ENCODE assay signal across 8 cellular contexts in genomic region chr17:45221081-45221996, GRCh38. TPM values are rescaled to one million over a fixed set of nuclear protein-coding genes. Genes with fewer than 3 reads are reported as not detected.
DNase-seq lines count a peak whose midpoint lies in the region; ATAC-seq, FAIRE-seq and TF ChIP-seq lines count a peak whose summit lies in the region.

Gene FMNL1, plus strand, starts transcription at chr17:45221885. Its CDS starts 240 bp downstream, at chr17:45222125.

- H3K79me2 ChIP-seq in OCI-LY3 (ENCODE audit: low read length): peaks cover 50% of the 10 kb centered on the region

- peak within 1 kb of the TSS; percentile 100 for H3K4me3 ChIP-seq in OCI-LY3 (ENCODE audit: low read length)

- no peak for TF ChIP-seq CTCF in OCI-LY3 (IDR thresholded peaks at IDR 0.05; ENCODE audit: low read depth, low read length)

- H3K9ac ChIP-seq in OCI-LY3 (ENCODE audit: low read length): peak within 1 kb of the TSS; percentile 100

- no peak for FAIRE-seq in GM19239 (lab: Jason Lieb, UNC)

- no peaks in the 10 kb centered on the region for H4K20me1 ChIP-seq in OCI-LY3 (ENCODE audit: insufficient read depth, low read length)

- H3K4me2 ChIP-seq in OCI-LY3 (ENCODE audit: low read length): peak within 1 kb of the TSS; percentile 99

- ATAC-seq in GM18873 (IDR thresholded peaks at IDR 0.05; ENCODE audit: low FRiP score, unreplicated experiment): no peak

- H3K9me3 ChIP-seq in OCI-LY3 (ENCODE audit: insufficient read depth, low read length): no peaks in the 10 kb centered on the region

- DNase-seq in NK-92 treated with Interleukin-12 subunit alpha and Interleukin-12 subunit beta, amount 100 ng/mL, for 24 hours (lab: John Stamatoyannopoulos, UW): peak; percentile 69
- DNase-seq in NK-92 (lab: John Stamatoyannopoulos, UW; ENCODE audit: unreplicated experiment) (no peak), activated gamma-delta T cell treated with Interleukin-2 at 50 U/mL for 16 hours (peak; percentile 70), cardiac septum (ENCODE audit: low spot score) (peak; percentile 94), posterior vena cava (ENCODE audit: low spot score) (peak; percentile 93), GM19239 (ENCODE audit: insufficient read length, low spot score) (no peak)

- H3K27ac ChIP-seq in OCI-LY3 (ENCODE audit: low read length): peak within 1 kb of the TSS; percentile 99

- no peak within 1 kb of the TSS for H2AFZ ChIP-seq in OCI-LY3 (ENCODE audit: low read depth, low read length)

- H3K27me3 ChIP-seq in OCI-LY3 (ENCODE audit: low read depth, low read length): no peaks in the 10 kb centered on the region

- no peaks in the 10 kb centered on the region for H3K36me3 ChIP-seq in OCI-LY3 (replicated peaks; ENCODE audit: low read depth, low read length)

- peaks cover 36% of the 10 kb centered on the region for H3K4me1 ChIP-seq in OCI-LY3 (ENCODE audit: low read length)

- intact Hi-C loops in cardiac septum (cut with DNase I) (loop anchor here (5.0 kb wide), 1 partner anchor 56 kb away; no protein-coding TSS in a partner anchor), posterior vena cava (cut with DNase I) (loop anchor here in 1 of 2 donors (5.0 kb wide), 1 partner anchor 161 kb away; no protein-coding TSS in a partner anchor)

RNA-seq across cellular contexts. Expression of gene FMNL1, which starts in this region (rescaled TPM):
- total RNA-seq in cardiac septum (12.2 TPM), posterior vena cava (10 to 100 TPM; 19.5 to 28.2 TPM)

Comparison
In these comparisons a context has a peak if more than half of its experiments do, and no peak if none do; other contexts are left out.
1. DNase-seq: peak in NK-92 treated with Interleukin-12 subunit alpha and Interleukin-12 subunit beta, amount 100 ng/mL, for 24 hours (single experiment), activated gamma-delta T cell treated with Interleukin-2 at 50 U/mL for 16 hours (single experiment), cardiac septum (single experiment) and posterior vena cava (single experiment); none in NK-92 (single experiment) and GM19239 (single experiment).